Comparison of ENCODE assay signal across 1 cellular context in genomic region chr10:82914655-82915136, GRCh38.
A peak's percentile ranks its signal among the peaks of the same experiment; 100 is the strongest.
TF ChIP-seq lines count a peak whose summit lies in the region.

No MANE protein-coding gene starts in this region.

TF ChIP-seq in GM12878, 131 proteins besides CTCF, POLR2A, EP300 and RAD21 (continued from another document and continues in another):
- TF ChIP-seq MLLT1 (IDR thresholded peaks at IDR 0.05) (0 out of 2 replicates have a peak, but pooled peaks have one; percentile 25), MTA2 (IDR thresholded peaks at IDR 0.05; ENCODE audit: low read depth) (peak; percentile 90), CBFB (IDR thresholded peaks at IDR 0.05; ENCODE audit: low read depth) (no peak; the same call in 1 of the 2 replicates), JUNB (IDR thresholded peaks at IDR 0.05) (0 out of 2 replicates have a peak, but pooled peaks have one; percentile 19), IRF4 (IDR thresholded peaks at IDR 0.05; ENCODE audit: low read depth, low read length) (no peak), ZBTB4 (CRISPR knock-in tag; IDR thresholded peaks at IDR 0.05) (no peak), RFX5 (IDR thresholded peaks at IDR 0.05; ENCODE audit: low read depth, low read length) (no peak), ZNF207 (IDR thresholded peaks at IDR 0.05; ENCODE audit: borderline replicate concordance) (no peak), PAX8 (IDR thresholded peaks at IDR 0.05) (no peak), CREB1 (IDR thresholded peaks at IDR 0.05; ENCODE audit: low read depth) (no peak), CUX1 (IDR thresholded peaks at IDR 0.05; ENCODE audit: insufficient replicate concordance, low read depth, low read length) (peak; percentile 95), RUNX3 (IDR thresholded peaks at IDR 0.05; ENCODE audit: low read length) (peak; percentile 83), ETV6 (conservative IDR thresholded peaks at IDR 0.05 in 1 of 2, IDR thresholded peaks at IDR 0.05 in 1 of 2; ENCODE audit: borderline replicate concordance in 1 of 2, low read depth in 1 of 2) (peak in 1 of 2 experiments; percentile 59; a peak in 1 of 4 replicates), MEF2B (IDR thresholded peaks at IDR 0.05; ENCODE audit: partially characterized antibody, poor library complexity, severe bottlenecking) (peak; percentile 99), BCL11A (IDR thresholded peaks at IDR 0.05; ENCODE audit: low read depth, low read length) (peak; percentile 65; the same call in 1 of the 2 replicates), ZBTB33 (IDR thresholded peaks at IDR 0.05) (no peak), E2F8 (IDR thresholded peaks at IDR 0.05; ENCODE audit: low read depth, partially characterized antibody) (no peak), SMARCA5 (IDR thresholded peaks at IDR 0.05) (no peak), JUND (IDR thresholded peaks at IDR 0.05; ENCODE audit: low read depth, low read length) (no peak), BMI1 (IDR thresholded peaks at IDR 0.05; ENCODE audit: borderline replicate concordance) (no peak), TARDBP (IDR thresholded peaks at IDR 0.05; ENCODE audit: borderline replicate concordance) (no peak), ATF7 (IDR thresholded peaks at IDR 0.05; ENCODE audit: low read depth) (peak; percentile 53), RAD51 (IDR thresholded peaks at IDR 0.05) (0 out of 2 replicates have a peak, but pooled peaks have one; percentile 9), FOS (IDR thresholded peaks at IDR 0.05; ENCODE audit: borderline replicate concordance, extremely low read depth, insufficient read length) (no peak), NKRF (conservative IDR thresholded peaks at IDR 0.05) (no peak), CBX5 (IDR thresholded peaks at IDR 0.05; ENCODE audit: low read depth) (no peak), RELB (IDR thresholded peaks at IDR 0.05; ENCODE audit: low read depth) (peak; percentile 80), ZZZ3 (IDR thresholded peaks at IDR 0.05; ENCODE audit: control insufficient read depth, insufficient read length, low read depth) (no peak), IKZF2 (IDR thresholded peaks at IDR 0.05) (peak; percentile 65 to 75; a peak in 3 of 4 replicates), ZNF622 (IDR thresholded peaks at IDR 0.05) (no peak), BCL3 (IDR thresholded peaks at IDR 0.05; ENCODE audit: borderline replicate concordance, insufficient read depth, low read depth, low read length, poor library complexity, severe bottlenecking) (peak; percentile 93), FOXK2 (IDR thresholded peaks at IDR 0.05) (no peak), ZNF384 (IDR thresholded peaks at IDR 0.05; ENCODE audit: borderline replicate concordance, low read depth, low read length) (peak; percentile 92), STAT3 (IDR thresholded peaks at IDR 0.05; ENCODE audit: low read depth, low read length) (no peak), ATF2 (IDR thresholded peaks at IDR 0.05; ENCODE audit: low read length) (peak; percentile 78), KAT2A (conservative IDR thresholded peaks at IDR 0.05; ENCODE audit: control insufficient read depth, low read depth, low read length) (no peak), WRNIP1 (IDR thresholded peaks at IDR 0.05; ENCODE audit: borderline replicate concordance, low read depth, low read length) (no peak), EED (IDR thresholded peaks at IDR 0.05; ENCODE audit: low read depth) (no peak), TCF7 (IDR thresholded peaks at IDR 0.05; ENCODE audit: borderline replicate concordance) (no peak), NR2C1 (IDR thresholded peaks at IDR 0.05) (no peak)
